In genomic region chr9:132946216-132946615, GRCh38 we compare ENCODE assay signal across 1 cellular context.
TF ChIP-seq lines count a peak whose summit lies in the region.

No MANE protein-coding gene starts in this region.

TF ChIP-seq in SK-N-SH, 30 proteins besides CTCF, POLR2A, EP300 and RAD21 (continued from another document):
- TF ChIP-seq, protein P1, sequence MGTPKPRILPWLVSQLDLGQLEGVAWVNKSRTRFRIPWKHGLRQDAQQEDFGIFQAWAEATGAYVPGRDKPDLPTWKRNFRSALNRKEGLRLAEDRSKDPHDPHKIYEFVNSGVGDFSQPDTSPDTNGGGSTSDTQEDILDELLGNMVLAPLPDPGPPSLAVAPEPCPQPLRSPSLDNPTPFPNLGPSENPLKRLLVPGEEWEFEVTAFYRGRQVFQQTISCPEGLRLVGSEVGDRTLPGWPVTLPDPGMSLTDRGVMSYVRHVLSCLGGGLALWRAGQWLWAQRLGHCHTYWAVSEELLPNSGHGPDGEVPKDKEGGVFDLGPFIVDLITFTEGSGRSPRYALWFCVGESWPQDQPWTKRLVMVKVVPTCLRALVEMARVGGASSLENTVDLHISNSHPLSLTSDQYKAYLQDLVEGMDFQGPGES (IDR thresholded peaks at IDR 0.05; ENCODE audit: low read depth, low read length): no peak
- no peak for TF ChIP-seq ELF1 (IDR thresholded peaks at IDR 0.05)
- no peak for TF ChIP-seq SIN3A (IDR thresholded peaks at IDR 0.05; ENCODE audit: borderline replicate concordance, low read depth, low read length)
- TF ChIP-seq, protein P2, sequence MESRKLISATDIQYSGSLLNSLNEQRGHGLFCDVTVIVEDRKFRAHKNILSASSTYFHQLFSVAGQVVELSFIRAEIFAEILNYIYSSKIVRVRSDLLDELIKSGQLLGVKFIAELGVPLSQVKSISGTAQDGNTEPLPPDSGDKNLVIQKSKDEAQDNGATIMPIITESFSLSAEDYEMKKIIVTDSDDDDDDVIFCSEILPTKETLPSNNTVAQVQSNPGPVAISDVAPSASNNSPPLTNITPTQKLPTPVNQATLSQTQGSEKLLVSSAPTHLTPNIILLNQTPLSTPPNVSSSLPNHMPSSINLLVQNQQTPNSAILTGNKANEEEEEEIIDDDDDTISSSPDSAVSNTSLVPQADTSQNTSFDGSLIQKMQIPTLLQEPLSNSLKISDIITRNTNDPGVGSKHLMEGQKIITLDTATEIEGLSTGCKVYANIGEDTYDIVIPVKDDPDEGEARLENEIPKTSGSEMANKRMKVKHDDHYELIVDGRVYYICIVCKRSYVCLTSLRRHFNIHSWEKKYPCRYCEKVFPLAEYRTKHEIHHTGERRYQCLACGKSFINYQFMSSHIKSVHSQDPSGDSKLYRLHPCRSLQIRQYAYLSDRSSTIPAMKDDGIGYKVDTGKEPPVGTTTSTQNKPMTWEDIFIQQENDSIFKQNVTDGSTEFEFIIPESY (IDR thresholded peaks at IDR 0.05; ENCODE audit: borderline replicate concordance, low read depth): no peak
- TF ChIP-seq TCF12 (IDR thresholded peaks at IDR 0.05): no peak
- no peak for TF ChIP-seq YY1 (IDR thresholded peaks at IDR 0.05; ENCODE audit: low read depth)
- no peak for TF ChIP-seq PBX3 (IDR thresholded peaks at IDR 0.05)
- no peak for TF ChIP-seq NFIC (IDR thresholded peaks at IDR 0.05; ENCODE audit: borderline replicate concordance)
- no peak for TF ChIP-seq GATA2 (CRISPR knock-in tag; IDR thresholded peaks at IDR 0.05)
- no peak for TF ChIP-seq CHD2 (IDR thresholded peaks at IDR 0.05; ENCODE audit: low read length, partially characterized antibody)
- no peak for TF ChIP-seq RXRA (IDR thresholded peaks at IDR 0.05; ENCODE audit: borderline replicate concordance, low read depth)
- TF ChIP-seq, protein P3, sequence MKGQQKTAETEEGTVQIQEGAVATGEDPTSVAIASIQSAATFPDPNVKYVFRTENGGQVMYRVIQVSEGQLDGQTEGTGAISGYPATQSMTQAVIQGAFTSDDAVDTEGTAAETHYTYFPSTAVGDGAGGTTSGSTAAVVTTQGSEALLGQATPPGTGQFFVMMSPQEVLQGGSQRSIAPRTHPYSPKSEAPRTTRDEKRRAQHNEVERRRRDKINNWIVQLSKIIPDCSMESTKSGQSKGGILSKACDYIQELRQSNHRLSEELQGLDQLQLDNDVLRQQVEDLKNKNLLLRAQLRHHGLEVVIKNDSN (IDR thresholded peaks at IDR 0.05; ENCODE audit: borderline replicate concordance, low read depth): no peak
- no peak for TF ChIP-seq TAF1 (IDR thresholded peaks at IDR 0.05; ENCODE audit: borderline replicate concordance, low read depth, low read length)
- TF ChIP-seq JUND (IDR thresholded peaks at IDR 0.05): no peak
